ENCODE assay signal across 26 cellular contexts in genomic region chr5:6169660-6170059, GRCh38.
"Had no signal": no experiment of that assay in that cellular context is flagged by ENCODE, and none has a peak within 500 bp of the region (broad histone marks: within the 10 kb centered on the region; RNA-seq: fewer than 3 reads in every experiment).

No MANE protein-coding gene starts in this region.

- DNase-seq: colonic mucosa; cortex of kidney; dermis blood vessel endothelial cell; dorsolateral prefrontal cortex; effector CD4-positive, alpha-beta T cell; effector CD8-positive, alpha-beta T cell; effector memory CD4-positive, alpha-beta T cell; effector memory CD8-positive, alpha-beta T cell; endodermal cell; erythroblast; esophagus squamous epithelium; foreskin fibroblast; foreskin keratinocyte; foreskin melanocyte; gastrocnemius medialis; head of caudate nucleus; heart left ventricle; heart right ventricle had no signal

- H3K4me1 ChIP-seq: colonic mucosa, esophagus muscularis mucosa, esophagus squamous epithelium, gastrocnemius medialis, gastroesophageal sphincter, heart left ventricle, heart right ventricle had no signal

- H3K27me3 ChIP-seq: colonic mucosa, esophagus muscularis mucosa, esophagus squamous epithelium, foreskin keratinocyte, gastrocnemius medialis, gastroesophageal sphincter had no signal

- H3K4me1 Mint-ChIP-seq: endodermal cell had no signal

- H3K9me3 Mint-ChIP-seq: dendritic cell treated with granulocyte-macrophage colony-stimulating factor and Interleukin-4, amounts not matched to agents 40 ng/mL and 50 ng/mL, for 4 days; endodermal cell had no signal

- H3K27me3 Mint-ChIP-seq: effector memory CD8-positive, alpha-beta T cell had no signal

- H3K4me3 Mint-ChIP-seq: dendritic cell treated with granulocyte-macrophage colony-stimulating factor and Interleukin-4, amounts not matched to agents 40 ng/mL and 50 ng/mL, for 4 days; effector memory CD8-positive, alpha-beta T cell; endodermal cell had no signal

- H3K27ac Mint-ChIP-seq: dendritic cell treated with granulocyte-macrophage colony-stimulating factor and Interleukin-4, amounts not matched to agents 40 ng/mL and 50 ng/mL, for 4 days; effector memory CD8-positive, alpha-beta T cell; endodermal cell had no signal

- H3K4me3 ChIP-seq: colonic mucosa, coronary artery, dorsolateral prefrontal cortex, esophagus muscularis mucosa, esophagus squamous epithelium, gastrocnemius medialis, gastroesophageal sphincter, heart left ventricle, heart right ventricle had no signal

- H3K36me3 ChIP-seq: colonic mucosa, esophagus muscularis mucosa, esophagus squamous epithelium, gastrocnemius medialis, gastroesophageal sphincter, heart left ventricle, heart right ventricle had no signal

- ATAC-seq: effector memory CD8-positive, alpha-beta T cell; esophagus mucosa; foreskin keratinocyte; gastrocnemius medialis; gastroesophageal sphincter; heart left ventricle; heart right ventricle had no signal

- H3K9me3 ChIP-seq: colonic mucosa, esophagus muscularis mucosa, esophagus squamous epithelium, gastrocnemius medialis, gastroesophageal sphincter, heart left ventricle, heart right ventricle had no signal

- FAIRE-seq: endothelial cell of umbilical vein, frontal cortex had no signal

- H3K27ac ChIP-seq: colonic mucosa, coronary artery, dorsolateral prefrontal cortex, epithelial cell of prostate, esophagus muscularis mucosa, esophagus squamous epithelium, foreskin keratinocyte, gastrocnemius medialis, gastroesophageal sphincter, heart left ventricle, heart right ventricle had no signal
